ENCODE assay signal across 21 cellular contexts in the genomic region with DNA sequence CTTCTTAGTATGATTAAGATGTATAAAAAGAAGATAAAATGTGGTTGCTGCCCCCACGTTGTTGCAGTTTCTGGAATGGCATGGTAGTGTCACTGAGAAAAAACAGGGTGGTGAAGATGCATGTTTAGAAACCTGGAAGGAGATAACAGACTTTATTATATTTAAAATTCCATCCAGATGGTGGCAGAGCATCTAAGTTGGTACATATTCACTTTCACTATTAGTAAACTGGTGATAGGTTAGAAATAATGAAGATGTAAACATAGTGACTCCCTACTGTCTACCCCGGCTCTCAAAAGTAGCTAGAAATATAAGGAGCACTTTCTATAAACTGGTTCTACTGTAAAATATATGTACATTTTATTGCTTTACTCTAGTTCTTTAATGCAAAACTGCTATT.
DNase-seq lines count a peak whose midpoint lies in the region; ATAC-seq, FAIRE-seq and TF ChIP-seq lines count a peak whose summit lies in the region.
"Had no signal": no experiment of that assay in that cellular context is flagged by ENCODE, and none has a peak within 500 bp of the region (broad histone marks: within the 10 kb centered on the region; RNA-seq: fewer than 3 reads in every experiment).

No MANE protein-coding gene starts in this region.

- TF ChIP-seq POLR2A in sigmoid colon (IDR thresholded peaks at IDR 0.05): no peak

- H3K27me3 Mint-ChIP-seq in Caco-2 (ENCODE audit: insufficient read depth, unreplicated experiment): peaks cover 17% of the 10 kb centered on the region
- H3K27me3 Mint-ChIP-seq: CD4-positive, alpha-beta memory T cell had no signal

- no peak for ATAC-seq in left cardiac atrium
- ATAC-seq in pancreas: no peak
- ATAC-seq: GM12878, GM23338, Panc1 had no signal

- DNase-seq in left ventricle myocardium inferior (no peak), left cardiac atrium (no peak), SW480 (ENCODE audit: low spot score) (peak; percentile 2), fibroblast of mammary gland (ENCODE audit: low read depth) (peak; percentile 2), sigmoid colon (no peak), Caco-2 (no peak), pancreas (no peak)
- no peak for DNase-seq in activated CD4-positive, alpha-beta T cell treated with anti-CD3 and anti-CD28 coated beads for 4 hours
- DNase-seq: CD4-positive, alpha-beta memory T cell; DND-41; HCEC 1CT; KG1; NCI-H1092 treated with DMSO at 0.1 percent for 48 hours; NCI-H1436 treated with DMSO at 0.1 percent for 48 hours; NCI-H2029 treated with DMSO at 0.1 percent for 48 hours; NCI-H69 had no signal

- WGBS in sigmoid colon, 2 donors: 24 to 65% methylated on average over 2 of the region's 2 CpGs
- WGBS in pancreas, 2 donors: 57 to 68% methylated on average over 2 of the region's 2 CpGs

- H3K4me1 Mint-ChIP-seq in Caco-2 (ENCODE audit: low read depth, unreplicated experiment): no peaks in the 10 kb centered on the region
- H3K4me1 Mint-ChIP-seq: CD4-positive, alpha-beta memory T cell; GM23338 had no signal

- TF ChIP-seq CTCF in left ventricle myocardium inferior (IDR thresholded peaks at IDR 0.05; ENCODE audit: borderline replicate concordance): peak; percentile 24
- no peak for TF ChIP-seq CTCF in fibroblast of mammary gland (conservative IDR thresholded peaks at IDR 0.05; ENCODE audit: control insufficient read depth, insufficient read depth, low read depth, low read length)
- TF ChIP-seq CTCF in sigmoid colon (IDR thresholded peaks at IDR 0.05): no peak
- TF ChIP-seq CTCF in Caco-2 (IDR thresholded peaks at IDR 0.05; ENCODE audit: insufficient read depth in 1 of 2, low read depth in 1 of 2, low read length in 1 of 2, severe bottlenecking in 1 of 2, unreplicated experiment in 1 of 2): no peak
- TF ChIP-seq CTCF in pancreas (IDR thresholded peaks at IDR 0.05): no peak

- H3K36me3 ChIP-seq in left ventricle myocardium inferior (no peaks in the 10 kb centered on the region), sigmoid colon (no peaks in the 10 kb centered on the region), Caco-2 (ENCODE audit: control insufficient read depth, insufficient read depth, low read length) (no peaks in the 10 kb centered on the region), pancreas (no peaks in the 10 kb centered on the region)
- H3K36me3 ChIP-seq: BLaER1 treated with 17β-estradiol and CSF1 and Interleukin-3, amounts not matched to agents 10 nM and 100 nM had no signal

- H3K4me1 ChIP-seq in left ventricle myocardium inferior (no peaks in the 10 kb centered on the region), sigmoid colon (no peaks in the 10 kb centered on the region), Caco-2 (no peaks in the 10 kb centered on the region), pancreas (no peaks in the 10 kb centered on the region)
- H3K4me1 ChIP-seq: BLaER1 treated with 17β-estradiol and CSF1 and Interleukin-3, amounts not matched to agents 10 nM and 100 nM had no signal

- H3K9me3 Mint-ChIP-seq in Caco-2 (ENCODE audit: unreplicated experiment): no peaks in the 10 kb centered on the region
- H3K9me3 Mint-ChIP-seq: GM23338 had no signal

- H3K4me3 ChIP-seq in left ventricle myocardium inferior: no peak overlapping the region
- no peak overlapping the region for H3K4me3 ChIP-seq in fibroblast of mammary gland (ENCODE audit: control insufficient read depth, low read depth, low read length)
- no peak overlapping the region for H3K4me3 ChIP-seq in sigmoid colon
- H3K4me3 ChIP-seq in Caco-2 (ENCODE audit: low read depth, low read length): no peak overlapping the region
- H3K4me3 ChIP-seq in pancreas: no peak overlapping the region
- H3K4me3 ChIP-seq: BLaER1 treated with 17β-estradiol and CSF1 and Interleukin-3, amounts not matched to agents 10 nM and 100 nM; GM12878; GM23338 had no signal

- intact Hi-C loops in left ventricle myocardium inferior (cut with micrococcal nuclease): no loop called here
- intact Hi-C loops in left cardiac atrium (cut with DNase I): no loop called here
- intact Hi-C loops in sigmoid colon (cut with DNase I): no loop called here
- intact Hi-C loops in Caco-2 (cut with micrococcal nuclease; ENCODE audit: unreplicated experiment): no loop called here
- intact Hi-C loops in pancreas (cut with DNase I): no loop called here

- CTCF ChIA-PET in Caco-2 (lab: Charles Lee): no interaction called here

- no peaks in the 10 kb centered on the region for H3K36me3 Mint-ChIP-seq in Caco-2 (ENCODE audit: insufficient read depth, unreplicated experiment)
- H3K36me3 Mint-ChIP-seq: CD4-positive, alpha-beta memory T cell had no signal

- H3K27ac Mint-ChIP-seq in Caco-2 (ENCODE audit: unreplicated experiment): no peak overlapping the region
- H3K27ac Mint-ChIP-seq: CD4-positive, alpha-beta memory T cell; GM23338 had no signal

- no peak for TF ChIP-seq EP300 in sigmoid colon (IDR thresholded peaks at IDR 0.05)

- BruUV-seq in Caco-2 (replicated peaks; lab: Mats Ljungman, UMichigan): no TSS peak

- H3K27ac ChIP-seq in left ventricle myocardium inferior (replicated peaks): no peak overlapping the region
- H3K27ac ChIP-seq in sigmoid colon: no peak overlapping the region
- no peak overlapping the region for H3K27ac ChIP-seq in pancreas
- H3K27ac ChIP-seq: BLaER1 treated with 17β-estradiol and CSF1 and Interleukin-3, amounts not matched to agents 10 nM and 100 nM had no signal

- POLR2A ChIA-PET in Caco-2 (lab: Charles Lee): no interaction called here

- H3K4me3 Mint-ChIP-seq in Caco-2 (ENCODE audit: unreplicated experiment): no peak overlapping the region
- H3K4me3 Mint-ChIP-seq: CD4-positive, alpha-beta memory T cell; GM23338 had no signal

- no peaks in the 10 kb centered on the region for H3K9me3 ChIP-seq in left ventricle myocardium inferior (replicated peaks)
- H3K9me3 ChIP-seq in sigmoid colon: no peaks in the 10 kb centered on the region
- no peaks in the 10 kb centered on the region for H3K9me3 ChIP-seq in Caco-2
- H3K9me3 ChIP-seq in pancreas: no peaks in the 10 kb centered on the region

- H3K27me3 ChIP-seq in left ventricle myocardium inferior (ENCODE audit: low read depth) (no peaks in the 10 kb centered on the region), sigmoid colon (no peaks in the 10 kb centered on the region), Caco-2 (replicated peaks; ENCODE audit: control insufficient read depth, insufficient read depth, low read length) (no peaks in the 10 kb centered on the region), pancreas (no peaks in the 10 kb centered on the region)
- H3K27me3 ChIP-seq: BLaER1 treated with 17β-estradiol and CSF1 and Interleukin-3, amounts not matched to agents 10 nM and 100 nM had no signal

- no peak for FAIRE-seq in pancreas (lab: Jason Lieb, UNC)
- FAIRE-seq: GM12878, HTR-8/SVneo had no signal

Comparison
In these comparisons a context has a peak if more than half of its experiments do, and no peak if none do; other contexts are left out.
1. DNase-seq: peak in SW480 (single experiment) and fibroblast of mammary gland (single experiment); none in left ventricle myocardium inferior (single experiment), left cardiac atrium (single experiment), activated CD4-positive, alpha-beta T cell treated with anti-CD3 and anti-CD28 coated beads for 4 hours (0 of 2), sigmoid colon (single experiment), Caco-2 (0 of 2) and pancreas (0 of 6).